1 cellular context compared by ENCODE assay signal in the genomic region with DNA sequence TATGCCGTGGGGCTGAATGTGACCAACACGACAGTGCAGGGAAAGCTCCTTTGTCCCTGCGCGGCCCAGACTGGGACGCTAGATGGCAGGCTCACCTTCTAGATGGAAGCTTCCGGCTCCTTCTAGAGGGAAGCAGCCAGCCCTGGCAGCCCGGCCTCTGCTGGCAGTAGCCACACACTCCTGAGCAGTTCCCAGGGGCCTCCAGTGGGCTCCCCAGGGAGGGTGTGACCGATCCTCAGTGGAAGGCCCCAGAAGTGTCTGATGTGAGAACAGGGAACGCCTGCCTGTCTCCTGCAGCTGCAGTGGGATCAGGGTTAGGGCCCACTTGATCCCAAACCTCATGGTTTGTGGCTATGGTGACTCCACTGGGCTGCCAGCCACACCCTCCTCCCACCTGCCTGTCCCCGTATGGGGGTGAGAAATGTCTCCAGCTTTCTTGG.
A peak's percentile ranks its signal among the peaks of the same experiment; 100 is the strongest.
TF ChIP-seq lines count a peak whose summit lies in the region.

No MANE protein-coding gene starts in this region.

TF ChIP-seq in HepG2, 621 proteins besides CTCF, POLR2A, EP300 and RAD21 (continued from another document and continues in another):
- TF ChIP-seq, protein P1, sequence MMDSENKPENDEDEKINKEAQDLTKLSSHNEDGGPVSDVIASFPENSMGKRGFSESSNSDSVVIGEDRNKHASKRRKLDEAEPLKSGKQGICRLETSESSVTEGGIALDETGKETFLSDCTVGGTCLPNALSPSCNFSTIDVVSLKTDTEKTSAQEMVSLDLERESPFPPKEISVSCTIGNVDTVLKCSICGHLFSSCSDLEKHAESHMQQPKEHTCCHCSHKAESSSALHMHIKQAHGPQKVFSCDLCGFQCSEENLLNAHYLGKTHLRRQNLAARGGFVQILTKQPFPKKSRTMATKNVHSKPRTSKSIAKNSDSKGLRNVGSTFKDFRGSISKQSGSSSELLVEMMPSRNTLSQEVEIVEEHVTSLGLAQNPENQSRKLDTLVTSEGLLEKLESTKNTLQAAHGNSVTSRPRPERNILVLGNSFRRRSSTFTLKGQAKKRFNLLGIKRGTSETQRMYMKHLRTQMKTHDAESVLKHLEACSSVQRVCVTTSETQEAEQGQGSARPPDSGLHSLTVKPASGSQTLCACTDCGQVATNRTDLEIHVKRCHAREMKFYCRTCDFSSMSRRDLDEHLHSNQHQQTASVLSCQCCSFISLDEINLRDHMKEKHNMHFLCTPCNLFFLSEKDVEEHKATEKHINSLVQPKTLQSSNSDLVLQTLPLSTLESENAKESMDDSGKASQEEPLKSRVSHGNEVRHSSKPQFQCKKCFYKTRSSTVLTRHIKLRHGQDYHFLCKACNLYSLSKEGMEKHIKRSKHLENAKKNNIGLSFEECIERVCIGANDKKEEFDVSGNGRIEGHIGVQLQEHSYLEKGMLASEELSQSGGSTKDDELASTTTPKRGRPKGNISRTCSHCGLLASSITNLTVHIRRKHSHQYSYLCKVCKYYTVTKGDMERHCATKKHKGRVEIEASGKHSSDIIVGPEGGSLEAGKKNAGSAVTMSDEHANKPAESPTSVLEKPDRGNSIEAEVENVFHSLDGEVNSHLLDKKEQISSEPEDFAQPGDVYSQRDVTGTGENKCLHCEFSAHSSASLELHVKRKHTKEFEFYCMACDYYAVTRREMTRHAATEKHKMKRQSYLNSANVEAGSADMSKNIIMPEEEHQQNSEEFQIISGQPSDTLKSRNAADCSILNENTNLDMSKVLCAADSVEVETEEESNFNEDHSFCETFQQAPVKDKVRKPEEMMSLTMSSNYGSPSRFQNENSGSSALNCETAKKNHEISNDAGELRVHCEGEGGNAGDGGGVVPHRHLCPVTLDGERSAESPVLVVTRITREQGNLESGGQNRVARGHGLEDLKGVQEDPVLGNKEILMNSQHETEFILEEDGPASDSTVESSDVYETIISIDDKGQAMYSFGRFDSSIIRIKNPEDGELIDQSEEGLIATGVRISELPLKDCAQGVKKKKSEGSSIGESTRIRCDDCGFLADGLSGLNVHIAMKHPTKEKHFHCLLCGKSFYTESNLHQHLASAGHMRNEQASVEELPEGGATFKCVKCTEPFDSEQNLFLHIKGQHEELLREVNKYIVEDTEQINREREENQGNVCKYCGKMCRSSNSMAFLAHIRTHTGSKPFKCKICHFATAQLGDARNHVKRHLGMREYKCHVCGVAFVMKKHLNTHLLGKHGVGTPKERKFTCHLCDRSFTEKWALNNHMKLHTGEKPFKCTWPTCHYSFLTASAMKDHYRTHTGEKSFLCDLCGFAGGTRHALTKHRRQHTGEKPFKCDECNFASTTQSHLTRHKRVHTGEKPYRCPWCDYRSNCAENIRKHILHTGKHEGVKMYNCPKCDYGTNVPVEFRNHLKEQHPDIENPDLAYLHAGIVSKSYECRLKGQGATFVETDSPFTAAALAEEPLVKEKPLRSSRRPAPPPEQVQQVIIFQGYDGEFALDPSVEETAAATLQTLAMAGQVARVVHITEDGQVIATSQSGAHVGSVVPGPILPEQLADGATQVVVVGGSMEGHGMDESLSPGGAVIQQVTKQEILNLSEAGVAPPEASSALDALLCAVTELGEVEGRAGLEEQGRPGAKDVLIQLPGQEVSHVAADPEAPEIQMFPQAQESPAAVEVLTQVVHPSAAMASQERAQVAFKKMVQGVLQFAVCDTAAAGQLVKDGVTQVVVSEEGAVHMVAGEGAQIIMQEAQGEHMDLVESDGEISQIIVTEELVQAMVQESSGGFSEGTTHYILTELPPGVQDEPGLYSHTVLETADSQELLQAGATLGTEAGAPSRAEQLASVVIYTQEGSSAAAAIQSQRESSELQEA (CRISPR knock-in tag; IDR thresholded peaks at IDR 0.05; ENCODE audit: not compliant biosample characterization), result no peak
- TF ChIP-seq SSRP1 (CRISPR knock-in tag; IDR thresholded peaks at IDR 0.05) (no peak), HMG20B (CRISPR knock-in tag; conservative IDR thresholded peaks at IDR 0.05) (no peak), SP5 (CRISPR knock-in tag; IDR thresholded peaks at IDR 0.05; ENCODE audit: borderline replicate concordance, low read depth) (no peak), SNAI1 (CRISPR knock-in tag; IDR thresholded peaks at IDR 0.05; ENCODE audit: borderline replicate concordance) (no peak), ZNF556 (CRISPR knock-in tag; IDR thresholded peaks at IDR 0.05; ENCODE audit: borderline replicate concordance) (no peak), BHLHE40 (IDR thresholded peaks at IDR 0.05; ENCODE audit: low read length) (no peak), ZNF670 (CRISPR knock-in tag; IDR thresholded peaks at IDR 0.05; ENCODE audit: borderline replicate concordance) (no peak), ZNF350 (CRISPR knock-in tag; IDR thresholded peaks at IDR 0.05; ENCODE audit: borderline replicate concordance, low read depth) (peak; percentile 55; the same call in 1 of the 2 replicates), FIP1L1 (IDR thresholded peaks at IDR 0.05; ENCODE audit: borderline replicate concordance, insufficient read depth, low read depth, low read length) (no peak), ZBTB3 (CRISPR knock-in tag; IDR thresholded peaks at IDR 0.05; ENCODE audit: borderline replicate concordance, low read depth) (no peak), KLF12 (CRISPR knock-in tag; IDR thresholded peaks at IDR 0.05; ENCODE audit: borderline replicate concordance) (no peak), PHB2 (IDR thresholded peaks at IDR 0.05; ENCODE audit: partially characterized antibody) (no peak), PHF20 (CRISPR knock-in tag; IDR thresholded peaks at IDR 0.05) (no peak), ZBTB21 (CRISPR knock-in tag; IDR thresholded peaks at IDR 0.05) (no peak), SATB2 (CRISPR knock-in tag; IDR thresholded peaks at IDR 0.05) (no peak), ISX (CRISPR knock-in tag; conservative IDR thresholded peaks at IDR 0.05) (no peak), ZNF510 (CRISPR knock-in tag; IDR thresholded peaks at IDR 0.05; ENCODE audit: low read depth) (no peak), MXD4 (CRISPR knock-in tag; IDR thresholded peaks at IDR 0.05) (0 out of 2 replicates have a peak, but pooled peaks have one; percentile 33), REXO4 (CRISPR knock-in tag; IDR thresholded peaks at IDR 0.05; ENCODE audit: borderline replicate concordance) (no peak), HCFC1 (IDR thresholded peaks at IDR 0.05; ENCODE audit: low read depth, low read length) (no peak), ZNF788 (CRISPR knock-in tag; IDR thresholded peaks at IDR 0.05; ENCODE audit: borderline replicate concordance) (peak; percentile 59; the same call in 1 of the 2 replicates), ATRX (CRISPR knock-in tag; IDR thresholded peaks at IDR 0.05; ENCODE audit: borderline replicate concordance) (no peak), ZNF33A (CRISPR knock-in tag; IDR thresholded peaks at IDR 0.05; ENCODE audit: borderline replicate concordance) (no peak), RAD51 (IDR thresholded peaks at IDR 0.05; ENCODE audit: borderline replicate concordance) (no peak)
- TF ChIP-seq, protein P2, sequence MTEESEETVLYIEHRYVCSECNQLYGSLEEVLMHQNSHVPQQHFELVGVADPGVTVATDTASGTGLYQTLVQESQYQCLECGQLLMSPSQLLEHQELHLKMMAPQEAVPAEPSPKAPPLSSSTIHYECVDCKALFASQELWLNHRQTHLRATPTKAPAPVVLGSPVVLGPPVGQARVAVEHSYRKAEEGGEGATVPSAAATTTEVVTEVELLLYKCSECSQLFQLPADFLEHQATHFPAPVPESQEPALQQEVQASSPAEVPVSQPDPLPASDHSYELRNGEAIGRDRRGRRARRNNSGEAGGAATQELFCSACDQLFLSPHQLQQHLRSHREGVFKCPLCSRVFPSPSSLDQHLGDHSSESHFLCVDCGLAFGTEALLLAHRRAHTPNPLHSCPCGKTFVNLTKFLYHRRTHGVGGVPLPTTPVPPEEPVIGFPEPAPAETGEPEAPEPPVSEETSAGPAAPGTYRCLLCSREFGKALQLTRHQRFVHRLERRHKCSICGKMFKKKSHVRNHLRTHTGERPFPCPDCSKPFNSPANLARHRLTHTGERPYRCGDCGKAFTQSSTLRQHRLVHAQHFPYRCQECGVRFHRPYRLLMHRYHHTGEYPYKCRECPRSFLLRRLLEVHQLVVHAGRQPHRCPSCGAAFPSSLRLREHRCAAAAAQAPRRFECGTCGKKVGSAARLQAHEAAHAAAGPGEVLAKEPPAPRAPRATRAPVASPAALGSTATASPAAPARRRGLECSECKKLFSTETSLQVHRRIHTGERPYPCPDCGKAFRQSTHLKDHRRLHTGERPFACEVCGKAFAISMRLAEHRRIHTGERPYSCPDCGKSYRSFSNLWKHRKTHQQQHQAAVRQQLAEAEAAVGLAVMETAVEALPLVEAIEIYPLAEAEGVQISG (CRISPR knock-in tag; IDR thresholded peaks at IDR 0.05), result peak; percentile 48; the same call in 1 of the 2 replicates
- TF ChIP-seq, protein P3, sequence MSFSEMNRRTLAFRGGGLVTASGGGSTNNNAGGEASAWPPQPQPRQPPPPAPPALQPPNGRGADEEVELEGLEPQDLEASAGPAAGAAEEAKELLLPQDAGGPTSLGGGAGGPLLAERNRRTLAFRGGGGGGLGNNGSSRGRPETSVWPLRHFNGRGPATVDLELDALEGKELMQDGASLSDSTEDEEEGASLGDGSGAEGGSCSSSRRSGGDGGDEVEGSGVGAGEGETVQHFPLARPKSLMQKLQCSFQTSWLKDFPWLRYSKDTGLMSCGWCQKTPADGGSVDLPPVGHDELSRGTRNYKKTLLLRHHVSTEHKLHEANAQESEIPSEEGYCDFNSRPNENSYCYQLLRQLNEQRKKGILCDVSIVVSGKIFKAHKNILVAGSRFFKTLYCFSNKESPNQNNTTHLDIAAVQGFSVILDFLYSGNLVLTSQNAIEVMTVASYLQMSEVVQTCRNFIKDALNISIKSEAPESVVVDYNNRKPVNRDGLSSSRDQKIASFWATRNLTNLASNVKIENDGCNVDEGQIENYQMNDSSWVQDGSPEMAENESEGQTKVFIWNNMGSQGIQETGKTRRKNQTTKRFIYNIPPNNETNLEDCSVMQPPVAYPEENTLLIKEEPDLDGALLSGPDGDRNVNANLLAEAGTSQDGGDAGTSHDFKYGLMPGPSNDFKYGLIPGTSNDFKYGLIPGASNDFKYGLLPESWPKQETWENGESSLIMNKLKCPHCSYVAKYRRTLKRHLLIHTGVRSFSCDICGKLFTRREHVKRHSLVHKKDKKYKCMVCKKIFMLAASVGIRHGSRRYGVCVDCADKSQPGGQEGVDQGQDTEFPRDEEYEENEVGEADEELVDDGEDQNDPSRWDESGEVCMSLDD (CRISPR knock-in tag; IDR thresholded peaks at IDR 0.05; ENCODE audit: borderline replicate concordance), result no peak
- TF ChIP-seq, protein P4, sequence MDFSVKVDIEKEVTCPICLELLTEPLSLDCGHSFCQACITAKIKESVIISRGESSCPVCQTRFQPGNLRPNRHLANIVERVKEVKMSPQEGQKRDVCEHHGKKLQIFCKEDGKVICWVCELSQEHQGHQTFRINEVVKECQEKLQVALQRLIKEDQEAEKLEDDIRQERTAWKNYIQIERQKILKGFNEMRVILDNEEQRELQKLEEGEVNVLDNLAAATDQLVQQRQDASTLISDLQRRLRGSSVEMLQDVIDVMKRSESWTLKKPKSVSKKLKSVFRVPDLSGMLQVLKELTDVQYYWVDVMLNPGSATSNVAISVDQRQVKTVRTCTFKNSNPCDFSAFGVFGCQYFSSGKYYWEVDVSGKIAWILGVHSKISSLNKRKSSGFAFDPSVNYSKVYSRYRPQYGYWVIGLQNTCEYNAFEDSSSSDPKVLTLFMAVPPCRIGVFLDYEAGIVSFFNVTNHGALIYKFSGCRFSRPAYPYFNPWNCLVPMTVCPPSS (IDR thresholded peaks at IDR 0.05), result no peak
- TF ChIP-seq, protein P5, sequence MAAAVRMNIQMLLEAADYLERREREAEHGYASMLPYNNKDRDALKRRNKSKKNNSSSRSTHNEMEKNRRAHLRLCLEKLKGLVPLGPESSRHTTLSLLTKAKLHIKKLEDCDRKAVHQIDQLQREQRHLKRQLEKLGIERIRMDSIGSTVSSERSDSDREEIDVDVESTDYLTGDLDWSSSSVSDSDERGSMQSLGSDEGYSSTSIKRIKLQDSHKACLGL (CRISPR knock-in tag; IDR thresholded peaks at IDR 0.05), result peak; percentile 50; the same call in 1 of the 2 replicates
- TF ChIP-seq, protein P6, sequence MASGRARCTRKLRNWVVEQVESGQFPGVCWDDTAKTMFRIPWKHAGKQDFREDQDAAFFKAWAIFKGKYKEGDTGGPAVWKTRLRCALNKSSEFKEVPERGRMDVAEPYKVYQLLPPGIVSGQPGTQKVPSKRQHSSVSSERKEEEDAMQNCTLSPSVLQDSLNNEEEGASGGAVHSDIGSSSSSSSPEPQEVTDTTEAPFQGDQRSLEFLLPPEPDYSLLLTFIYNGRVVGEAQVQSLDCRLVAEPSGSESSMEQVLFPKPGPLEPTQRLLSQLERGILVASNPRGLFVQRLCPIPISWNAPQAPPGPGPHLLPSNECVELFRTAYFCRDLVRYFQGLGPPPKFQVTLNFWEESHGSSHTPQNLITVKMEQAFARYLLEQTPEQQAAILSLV (CRISPR knock-in tag; IDR thresholded peaks at IDR 0.05; ENCODE audit: borderline replicate concordance), result peak; percentile 73; the same call in 1 of the 2 replicates
- TF ChIP-seq, protein P7, sequence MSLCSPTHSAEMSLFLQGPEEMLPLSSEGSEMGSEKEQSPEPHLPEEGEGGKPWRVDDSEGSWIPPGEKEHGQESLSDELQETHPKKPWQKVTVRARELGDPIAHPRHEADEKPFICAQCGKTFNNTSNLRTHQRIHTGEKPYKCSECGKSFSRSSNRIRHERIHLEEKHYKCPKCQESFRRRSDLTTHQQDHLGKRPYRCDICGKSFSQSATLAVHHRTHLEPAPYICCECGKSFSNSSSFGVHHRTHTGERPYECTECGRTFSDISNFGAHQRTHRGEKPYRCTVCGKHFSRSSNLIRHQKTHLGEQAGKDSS (CRISPR knock-in tag; IDR thresholded peaks at IDR 0.05; ENCODE audit: borderline replicate concordance, low read depth), result peak; percentile 91; the same call in 1 of the 2 replicates
- TF ChIP-seq, protein P8, sequence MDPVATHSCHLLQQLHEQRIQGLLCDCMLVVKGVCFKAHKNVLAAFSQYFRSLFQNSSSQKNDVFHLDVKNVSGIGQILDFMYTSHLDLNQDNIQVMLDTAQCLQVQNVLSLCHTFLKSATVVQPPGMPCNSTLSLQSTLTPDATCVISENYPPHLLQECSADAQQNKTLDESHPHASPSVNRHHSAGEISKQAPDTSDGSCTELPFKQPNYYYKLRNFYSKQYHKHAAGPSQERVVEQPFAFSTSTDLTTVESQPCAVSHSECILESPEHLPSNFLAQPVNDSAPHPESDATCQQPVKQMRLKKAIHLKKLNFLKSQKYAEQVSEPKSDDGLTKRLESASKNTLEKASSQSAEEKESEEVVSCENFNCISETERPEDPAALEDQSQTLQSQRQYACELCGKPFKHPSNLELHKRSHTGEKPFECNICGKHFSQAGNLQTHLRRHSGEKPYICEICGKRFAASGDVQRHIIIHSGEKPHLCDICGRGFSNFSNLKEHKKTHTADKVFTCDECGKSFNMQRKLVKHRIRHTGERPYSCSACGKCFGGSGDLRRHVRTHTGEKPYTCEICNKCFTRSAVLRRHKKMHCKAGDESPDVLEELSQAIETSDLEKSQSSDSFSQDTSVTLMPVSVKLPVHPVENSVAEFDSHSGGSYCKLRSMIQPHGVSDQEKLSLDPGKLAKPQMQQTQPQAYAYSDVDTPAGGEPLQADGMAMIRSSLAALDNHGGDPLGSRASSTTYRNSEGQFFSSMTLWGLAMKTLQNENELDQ (CRISPR knock-in tag; IDR thresholded peaks at IDR 0.05; ENCODE audit: borderline replicate concordance), result no peak
- TF ChIP-seq, protein P9, sequence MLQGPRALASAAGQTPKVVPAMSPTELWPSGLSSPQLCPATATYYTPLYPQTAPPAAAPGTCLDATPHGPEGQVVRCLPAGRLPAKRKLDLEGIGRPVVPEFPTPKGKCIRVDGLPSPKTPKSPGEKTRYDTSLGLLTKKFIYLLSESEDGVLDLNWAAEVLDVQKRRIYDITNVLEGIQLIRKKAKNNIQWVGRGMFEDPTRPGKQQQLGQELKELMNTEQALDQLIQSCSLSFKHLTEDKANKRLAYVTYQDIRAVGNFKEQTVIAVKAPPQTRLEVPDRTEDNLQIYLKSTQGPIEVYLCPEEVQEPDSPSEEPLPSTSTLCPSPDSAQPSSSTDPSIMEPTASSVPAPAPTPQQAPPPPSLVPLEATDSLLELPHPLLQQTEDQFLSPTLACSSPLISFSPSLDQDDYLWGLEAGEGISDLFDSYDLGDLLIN (CRISPR knock-in tag; IDR thresholded peaks at IDR 0.05; ENCODE audit: borderline replicate concordance), result 0 out of 2 replicates have a peak, but pooled peaks have one; percentile 17
